Comparison of ENCODE assay signal across 23 cellular contexts in genomic region chr12:25744334-25744733, GRCh38.
"Had no signal": no experiment of that assay in that cellular context is flagged by ENCODE, and none has a peak within 500 bp of the region (broad histone marks: within the 10 kb centered on the region; RNA-seq: fewer than 3 reads in every experiment).

No MANE protein-coding gene starts in this region.

- H3K4me3 ChIP-seq: adrenal gland, esophagus squamous epithelium, gastrocnemius medialis, lower lobe of right lung, skin epidermis, transverse colon had no signal

- H3K4me3 Mint-ChIP-seq: naive thymus-derived CD4-positive, alpha-beta T cell had no signal

- H3K4me1 ChIP-seq: adrenal gland, esophagus squamous epithelium, gastrocnemius medialis, lower lobe of right lung, transverse colon had no signal

- H3K4me1 Mint-ChIP-seq: naive thymus-derived CD4-positive, alpha-beta T cell had no signal

- H3K27ac ChIP-seq: adrenal gland, esophagus squamous epithelium, gastrocnemius medialis, lower lobe of right lung, skin epidermis, transverse colon had no signal

- H3K27ac Mint-ChIP-seq: activated T-helper 2 cell treated with anti-CD3 and anti-CD28 coated beads, Interferon-gamma antibody, Interleukin-2, Interleukin-4, amounts not matched to agents 10 μg/mL and 5 μg/mL and 100 μg/mL, durations not matched to agents 14 hours and 24 hours and 36 hours; naive thymus-derived CD4-positive, alpha-beta T cell had no signal

- H3K9me3 Mint-ChIP-seq: activated T-helper 2 cell treated with anti-CD3 and anti-CD28 coated beads, Interferon-gamma antibody, Interleukin-2, Interleukin-4, amounts not matched to agents 10 μg/mL and 5 μg/mL and 100 μg/mL, durations not matched to agents 14 hours and 24 hours and 36 hours had no signal

- H3K9me3 ChIP-seq: adrenal gland, esophagus squamous epithelium, gastrocnemius medialis, lower lobe of right lung, transverse colon had no signal

- H3K36me3 ChIP-seq: adrenal gland, esophagus squamous epithelium, gastrocnemius medialis, lower lobe of right lung, transverse colon had no signal

- H3K36me3 Mint-ChIP-seq: naive thymus-derived CD4-positive, alpha-beta T cell had no signal

- FAIRE-seq: colon, islet of Langerhans had no signal

- ATAC-seq: gastrocnemius medialis; left colon; lower lobe of right lung; naive thymus-derived CD4-positive, alpha-beta T cell; right cardiac atrium had no signal

- H3K27me3 ChIP-seq: adrenal gland, esophagus squamous epithelium, gastrocnemius medialis, transverse colon had no signal

- DNase-seq: activated CD4-positive, alpha-beta T cell treated with anti-CD3 and anti-CD28 coated beads, Interleukin-2, amount 50 U/mL, for 1 hour; activated CD4-positive, CD25-positive, alpha-beta regulatory T cell; activated naive CD4-positive, alpha-beta T cell treated with anti-CD3 and anti-CD28 coated beads, Interleukin-2, amount 50 U/mL, for 16 hours; adrenal gland; esophagus squamous epithelium; gastrocnemius medialis; left colon; lower lobe of right lung; midbrain; naive thymus-derived CD4-positive, alpha-beta T cell; nucleus accumbens; right cardiac atrium; SIG-M5; stimulated activated CD4-positive, alpha-beta T cell treated with anti-CD3 and anti-CD28 coated beads, Interleukin-4, amount 100 ng/mL, for 4 hours; stimulated activated CD8-positive, alpha-beta memory T cell treated with anti-CD3 and anti-CD28 coated beads, Interleukin-4, amount 100 ng/mL, for 48 hours; stimulated activated naive CD4-positive, alpha-beta T cell treated with Interleukin-2 at 50 U/mL for 16 hours; substantia nigra; T-helper 2 cell; transverse colon had no signal
